In the genomic region with DNA sequence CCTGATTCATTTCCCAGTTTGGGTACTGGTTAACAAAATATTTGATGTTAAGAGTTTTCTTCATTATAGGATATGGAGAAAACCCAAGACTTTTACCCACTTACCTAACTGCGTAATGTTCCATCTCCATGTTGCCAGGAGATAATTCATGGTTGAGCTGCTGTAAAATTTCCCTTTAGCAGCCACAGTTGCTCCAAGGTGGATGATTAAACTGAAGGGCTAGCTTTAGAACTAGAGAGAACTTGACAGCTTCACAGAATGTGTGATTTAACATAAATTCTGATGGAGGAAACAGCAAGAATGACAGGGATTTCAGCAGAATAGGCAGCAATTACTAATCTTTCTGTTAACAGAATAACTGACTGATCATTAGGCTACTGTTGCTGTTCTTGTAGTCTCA, we compare ENCODE assay signal across 31 cellular contexts.
DNase-seq lines count a peak whose midpoint lies in the region; ATAC-seq and FAIRE-seq lines count a peak whose summit lies in the region.
"Had no signal": no experiment of that assay in that cellular context is flagged by ENCODE, and none has a peak within 500 bp of the region (broad histone marks: within the 10 kb centered on the region; RNA-seq: fewer than 3 reads in every experiment).

No MANE protein-coding gene starts in this region.

- peak; percentile 74 for FAIRE-seq in RCC 7860 (lab: Jason Lieb, UNC)
- FAIRE-seq: A204.1, A549, D721Med had no signal

- no peak for ATAC-seq in stimulated activated effector memory CD8-positive, alpha-beta T cell treated with anti-CD3 and anti-CD28 coated beads, Interleukin-12 subunit alpha, Interleukin-12 subunit beta, amount 100 ng/mL, for 72 hours
- ATAC-seq: A549; CD8-positive, alpha-beta T cell had no signal

- in situ Hi-C loops in G401 (cut with HindIII; ENCODE audit: low sequenced_read_pairs) = no loop called here

- no peaks in the 10 kb centered on the region for H3K9me3 Mint-ChIP-seq in stimulated activated effector memory CD8-positive, alpha-beta T cell treated with anti-CD3 and anti-CD28 coated beads, Interleukin-12 subunit alpha, Interleukin-12 subunit beta, amount 100 ng/mL, for 72 hours
- H3K9me3 Mint-ChIP-seq: CD14-positive monocyte; CD4-positive, alpha-beta memory T cell; CD4-positive, alpha-beta T cell; CD8-positive, alpha-beta memory T cell; CD8-positive, alpha-beta T cell had no signal

- H3K4me3 Mint-ChIP-seq in stimulated activated effector memory CD8-positive, alpha-beta T cell treated with anti-CD3 and anti-CD28 coated beads, Interleukin-12 subunit alpha, Interleukin-12 subunit beta, amount 100 ng/mL, for 72 hours = no peak overlapping the region
- H3K4me3 Mint-ChIP-seq: B cell; CD14-positive monocyte; CD4-positive, alpha-beta memory T cell; CD4-positive, alpha-beta T cell; CD4-positive, CD25-positive, alpha-beta regulatory T cell; CD8-positive, alpha-beta memory T cell; CD8-positive, alpha-beta T cell had no signal

- H3K36me3 Mint-ChIP-seq in stimulated activated effector memory CD8-positive, alpha-beta T cell treated with anti-CD3 and anti-CD28 coated beads, Interleukin-12 subunit alpha, Interleukin-12 subunit beta, amount 100 ng/mL, for 72 hours = no peaks in the 10 kb centered on the region
- H3K36me3 Mint-ChIP-seq: CD14-positive monocyte; CD4-positive, alpha-beta memory T cell; CD4-positive, CD25-positive, alpha-beta regulatory T cell; CD8-positive, alpha-beta memory T cell; CD8-positive, alpha-beta T cell had no signal

- peak; percentile 60 for DNase-seq in G401 (ENCODE audit: low spot score)
- DNase-seq in RCC 7860 (ENCODE audit: low spot score) = peak; percentile 7
- peak; percentile 60 for DNase-seq in cerebellar cortex (ENCODE audit: low spot score)
- DNase-seq in activated CD8-positive, alpha-beta memory T cell treated with anti-CD3 and anti-CD28 coated beads, Interleukin-2, amount 50 U/mL, for 48 hours = no peak
- DNase-seq in stimulated activated effector memory CD8-positive, alpha-beta T cell treated with anti-CD3 and anti-CD28 coated beads, Interleukin-12 subunit alpha, Interleukin-12 subunit beta, amount 100 ng/mL, for 72 hours (ENCODE audit: low spot score in 2 of 2) = no peak
- DNase-seq in dedifferentiated amniotic fluid mesenchymal stem cell (ENCODE audit: extremely low spot score) = no peak
- DNase-seq: 8988T; ACHN; AML-193; BE2C; C1 segment of cervical spinal cord; Caco-2; Calu3; CD4-positive, alpha-beta memory T cell; CD4-positive, alpha-beta T cell; CD4-positive, CD25-positive, alpha-beta regulatory T cell; CD8-positive, alpha-beta memory T cell; CD8-positive, alpha-beta T cell; COR-L47; DMS 273 treated with DMSO at 0.1 percent for 48 hours; DMS153; DMS53; DMS79; DMS79 treated with DMSO at 0.1 percent for 48 hours; DND-41; EL had no signal

- H3K27ac Mint-ChIP-seq in stimulated activated effector memory CD8-positive, alpha-beta T cell treated with anti-CD3 and anti-CD28 coated beads, Interleukin-12 subunit alpha, Interleukin-12 subunit beta, amount 100 ng/mL, for 72 hours = no peak overlapping the region
- H3K27ac Mint-ChIP-seq: B cell; CD14-positive monocyte; CD4-positive, alpha-beta memory T cell; CD4-positive, alpha-beta T cell; CD4-positive, CD25-positive, alpha-beta regulatory T cell; CD8-positive, alpha-beta memory T cell; CD8-positive, alpha-beta T cell had no signal

- H3K4me1 Mint-ChIP-seq in stimulated activated effector memory CD8-positive, alpha-beta T cell treated with anti-CD3 and anti-CD28 coated beads, Interleukin-12 subunit alpha, Interleukin-12 subunit beta, amount 100 ng/mL, for 72 hours = no peaks in the 10 kb centered on the region
- H3K4me1 Mint-ChIP-seq: B cell; CD14-positive monocyte; CD4-positive, alpha-beta memory T cell; CD4-positive, CD25-positive, alpha-beta regulatory T cell; CD8-positive, alpha-beta memory T cell had no signal

Comparison
In these comparisons a context has a peak if more than half of its experiments do, and no peak if none do; other contexts are left out.
1. DNase-seq: peak in G401 (single experiment), RCC 7860 (single experiment) and cerebellar cortex (single experiment); none in activated CD8-positive, alpha-beta memory T cell treated with anti-CD3 and anti-CD28 coated beads, Interleukin-2, amount 50 U/mL, for 48 hours (single experiment), stimulated activated effector memory CD8-positive, alpha-beta T cell treated with anti-CD3 and anti-CD28 coated beads, Interleukin-12 subunit alpha, Interleukin-12 subunit beta, amount 100 ng/mL, for 72 hours (0 of 2) and dedifferentiated amniotic fluid mesenchymal stem cell (single experiment).